In genomic region chr4:9969526-9970398, GRCh38 we compare ENCODE assay signal across 11 cellular contexts. TPM values are rescaled to one million over a fixed set of nuclear protein-coding genes. Genes with fewer than 3 reads are reported as not detected.
A peak's percentile ranks its signal among the peaks of the same experiment; 100 is the strongest.
DNase-seq lines count a peak whose midpoint lies in the region; ATAC-seq and TF ChIP-seq lines count a peak whose summit lies in the region.
"Had no signal": no experiment of that assay in that cellular context is flagged by ENCODE, and none has a peak within 500 bp of the region (broad histone marks: within the 10 kb centered on the region; RNA-seq: fewer than 3 reads in every experiment).

No MANE protein-coding gene starts in this region.

- peaks cover 17% of the 10 kb centered on the region; the same call in 1 of the 2 replicates for H3K9me3 ChIP-seq in OCI-LY7 (ENCODE audit: low read length)
- H3K9me3 ChIP-seq: right lobe of liver, uterus had no signal

- H3K4me1 Mint-ChIP-seq in activated naive CD4-positive, alpha-beta T cell treated with anti-CD3 and anti-CD28 coated beads, Interleukin-2, amount 10 ng/mL, durations not matched to agents 7 days and 5 days: peaks cover 42% of the 10 kb centered on the region

- intact Hi-C loops in OCI-LY7 (cut with micrococcal nuclease; ENCODE audit: unreplicated experiment): no loop called here

- H3K79me2 ChIP-seq in OCI-LY7 (ENCODE audit: insufficient read depth, low read depth, low read length): no peaks in the 10 kb centered on the region

- in situ Hi-C loops in brain microvascular endothelial cell (cut with HindIII; ENCODE audit: low pct_ligation_motif_present, low sequenced_read_pairs): no loop called here

- peak overlapping the region; percentile 81; the same call in 1 of the 2 replicates for H2AFZ ChIP-seq in OCI-LY7 (ENCODE audit: low read length)

- peak; percentile 14 for ATAC-seq in HG02852 (IDR thresholded peaks at IDR 0.05; ENCODE audit: unreplicated experiment)
- no peak for ATAC-seq in GM18520 (IDR thresholded peaks at IDR 0.05; ENCODE audit: unreplicated experiment)

- H3K4me1 ChIP-seq in OCI-LY7 (ENCODE audit: insufficient read depth, low read length, poor library complexity, severe bottlenecking): peaks cover 12% of the 10 kb centered on the region
- H3K4me1 ChIP-seq: right lobe of liver, uterus had no signal

- no peak overlapping the region for H3K27ac ChIP-seq in OCI-LY7 (ENCODE audit: low read depth, low read length, poor library complexity, severe bottlenecking)
- H3K27ac ChIP-seq in brain microvascular endothelial cell: no peak overlapping the region
- H3K27ac ChIP-seq: right lobe of liver, uterus had no signal

- H3K27me3 ChIP-seq in brain microvascular endothelial cell (replicated peaks): no peaks in the 10 kb centered on the region
- H3K27me3 ChIP-seq: uterus had no signal

- peak; percentile 38 for DNase-seq in activated naive CD4-positive, alpha-beta T cell treated with anti-CD3 and anti-CD28 coated beads, Interleukin-2, amount 10 ng/mL, durations not matched to agents 7 days and 5 days
- DNase-seq in activated naive CD4-positive, alpha-beta T cell treated with Interleukin-2 at 50 U/mL for 16 hours: no peak
- DNase-seq in OCI-LY7 (ENCODE audit: low spot score): no peak
- DNase-seq in NCI-H1105 treated with DMSO at 0.1 percent for 48 hours (lab: John Stamatoyannopoulos, UW): no peak
- DNase-seq in brain microvascular endothelial cell: no peak
- DNase-seq in NCI-H146 treated with DMSO at 0.1 percent for 48 hours (lab: John Stamatoyannopoulos, UW; ENCODE audit: unreplicated experiment): no peak
- DNase-seq: erythroblast, right lobe of liver, uterus had no signal

- peak overlapping the region; percentile 11 for H3K4me3 ChIP-seq in OCI-LY7 (ENCODE audit: low read depth, low read length, poor library complexity, severe bottlenecking)
- H3K4me3 ChIP-seq in brain microvascular endothelial cell (ENCODE audit: low read depth, low read length): no peak overlapping the region
- H3K4me3 ChIP-seq: right lobe of liver, uterus had no signal

- peaks cover 18% of the 10 kb centered on the region for H3K9me3 Mint-ChIP-seq in activated naive CD4-positive, alpha-beta T cell treated with anti-CD3 and anti-CD28 coated beads, Interleukin-2, amount 10 ng/mL, durations not matched to agents 7 days and 5 days

- no peaks in the 10 kb centered on the region for H3K9me2 ChIP-seq in OCI-LY7 (ENCODE audit: insufficient read depth, low read length)

- H3K36me3 ChIP-seq in OCI-LY7 (ENCODE audit: insufficient read depth, low read length) (no peaks in the 10 kb centered on the region), brain microvascular endothelial cell (replicated peaks) (no peaks in the 10 kb centered on the region)
- H3K36me3 ChIP-seq: right lobe of liver, uterus had no signal

- peak overlapping the region; percentile 48 for H3K4me2 ChIP-seq in OCI-LY7 (ENCODE audit: low read length)

- H3K36me3 Mint-ChIP-seq in activated naive CD4-positive, alpha-beta T cell treated with anti-CD3 and anti-CD28 coated beads, Interleukin-2, amount 10 ng/mL, durations not matched to agents 7 days and 5 days: peaks cover 15% of the 10 kb centered on the region

- no peak overlapping the region for H3K4me3 Mint-ChIP-seq in activated naive CD4-positive, alpha-beta T cell treated with anti-CD3 and anti-CD28 coated beads, Interleukin-2, amount 10 ng/mL, durations not matched to agents 7 days and 5 days

- CTCF ChIA-PET in activated naive CD4-positive, alpha-beta T cell treated with anti-CD3 and anti-CD28 coated beads, Interleukin-2, amount 10 ng/mL, durations not matched to agents 7 days and 5 days (lab: Charles Lee): no interaction called here
- CTCF ChIA-PET in OCI-LY7 (lab: Charles Lee; ENCODE audit: unreplicated experiment): no interaction called here

- POLR2A ChIA-PET in OCI-LY7 (lab: Charles Lee): interaction anchor here (0.6 kb wide), 1 partner anchor 152 kb away, joined by 3 read pairs; no protein-coding TSS in a partner anchor

- H3K27me3 Mint-ChIP-seq in activated naive CD4-positive, alpha-beta T cell treated with anti-CD3 and anti-CD28 coated beads, Interleukin-2, amount 10 ng/mL, durations not matched to agents 7 days and 5 days: no peaks in the 10 kb centered on the region

- TF ChIP-seq CTCF in OCI-LY7 (conservative IDR thresholded peaks at IDR 0.05; ENCODE audit: low read length) (no peak), brain microvascular endothelial cell (IDR thresholded peaks at IDR 0.05; ENCODE audit: low read depth, low read length, missing control alignments) (no peak)

- peak overlapping the region; percentile 85 for H3K27ac Mint-ChIP-seq in activated naive CD4-positive, alpha-beta T cell treated with anti-CD3 and anti-CD28 coated beads, Interleukin-2, amount 10 ng/mL, durations not matched to agents 7 days and 5 days

- no TSS peak for BruUV-seq in OCI-LY7 (replicated peaks; lab: Mats Ljungman, UMichigan)

- no peaks in the 10 kb centered on the region for H4K20me1 ChIP-seq in OCI-LY7 (ENCODE audit: insufficient read depth, low read length)

RNA-seq across cellular contexts. Expression of gene SLC2A9, which starts 51.5 kb away (rescaled TPM):
- not detected in 2 replicates for total RNA-seq in OCI-LY7 (2014; rRNA removed; shearing (Covaris generic))
- total RNA-seq in OCI-LY7 (2022): not detected in 2 replicates
